14 cellular contexts compared by ENCODE assay signal in genomic region chr18:62101236-62101635, GRCh38.
"Had no signal": no experiment of that assay in that cellular context is flagged by ENCODE, and none has a peak within 500 bp of the region (broad histone marks: within the 10 kb centered on the region; RNA-seq: fewer than 3 reads in every experiment).

No MANE protein-coding gene starts in this region.

- H3K4me1 ChIP-seq: gastroesophageal sphincter had no signal

- H3K27ac ChIP-seq: gastroesophageal sphincter had no signal

- ATAC-seq: activated CD4-positive, CD25-positive, alpha-beta regulatory T cell treated with anti-CD3 and anti-CD28 coated beads, Interleukin-2, amount 50 U/mL, for 24 hours; gastroesophageal sphincter; stimulated activated naive CD8-positive, alpha-beta T cell treated with anti-CD3 and anti-CD28 coated beads, Interleukin-15, Interleukin-2, amounts not matched to agents 100 U/mL and 50 U/mL, for 24 hours had no signal

- H3K4me3 ChIP-seq: gastroesophageal sphincter had no signal

- H3K27me3 ChIP-seq: gastroesophageal sphincter had no signal

- DNase-seq: activated CD4-positive, alpha-beta T cell treated with anti-CD3 and anti-CD28 coated beads, Interleukin-2, amount 50 U/mL, for 48 hours; activated gamma-delta T cell treated with Interleukin-2 at 50 U/mL for 16 hours; activated naive CD8-positive, alpha-beta T cell treated with anti-CD3 and anti-CD28 coated beads for 36 hours; activated T-cell treated with anti-CD3 and anti-CD28 coated beads, Interleukin-2, amount 50 U/mL, for 48 hours; aorta; caudate nucleus; kidney glomerular epithelial cell; mesendoderm; stimulated activated CD4-positive, alpha-beta T cell treated with anti-CD3 and anti-CD28 coated beads, Interleukin-4, amount 100 ng/mL, for 1 hour; stimulated activated CD8-positive, alpha-beta memory T cell treated with anti-CD3 and anti-CD28 coated beads, Interleukin-4, amount 100 ng/mL, for 48 hours; stimulated activated naive CD8-positive, alpha-beta T cell treated with anti-CD3 and anti-CD28 coated beads, Interleukin-15, Interleukin-2, amounts not matched to agents 100 U/mL and 50 U/mL, for 24 hours; SW 1271 had no signal
